ENCODE assay signal across 2 cellular contexts in the genomic region with DNA sequence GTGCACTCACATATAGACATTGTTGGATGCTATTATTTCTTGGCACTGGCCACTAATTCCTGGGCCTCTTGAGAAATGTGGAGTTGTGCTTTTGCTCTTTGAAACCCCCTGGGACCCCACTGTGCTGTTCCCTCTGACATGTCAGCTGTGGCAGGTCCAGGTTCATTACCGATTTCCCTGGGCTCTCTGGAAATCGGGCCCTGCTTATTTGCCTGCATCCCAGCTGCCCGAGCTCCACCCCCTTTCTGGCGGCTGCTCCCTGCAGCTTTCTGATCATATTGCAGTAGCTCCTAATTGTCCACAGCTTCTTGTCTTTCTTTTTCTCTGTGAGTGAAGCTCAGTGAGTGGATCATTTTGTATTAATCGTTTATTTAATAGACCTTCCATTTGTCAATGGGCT.
TF ChIP-seq lines count a peak whose summit lies in the region.

No MANE protein-coding gene starts in this region.

TF ChIP-seq in SK-N-SH, 30 proteins besides CTCF, POLR2A, EP300 and RAD21 (continued from another document):
- TF ChIP-seq, protein P1, sequence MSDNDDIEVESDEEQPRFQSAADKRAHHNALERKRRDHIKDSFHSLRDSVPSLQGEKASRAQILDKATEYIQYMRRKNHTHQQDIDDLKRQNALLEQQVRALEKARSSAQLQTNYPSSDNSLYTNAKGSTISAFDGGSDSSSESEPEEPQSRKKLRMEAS (IDR thresholded peaks at IDR 0.05; ENCODE audit: low read depth), result no peak
- TF ChIP-seq TEAD4 (IDR thresholded peaks at IDR 0.05; ENCODE audit: borderline replicate concordance, insufficient read depth) (no peak), EZH2phosphoT487 (IDR thresholded peaks at IDR 0.05; ENCODE audit: borderline replicate concordance, low read depth) (no peak), ELF1 (IDR thresholded peaks at IDR 0.05) (no peak), NRF1 (IDR thresholded peaks at IDR 0.05; ENCODE audit: low read depth, low read length) (no peak), RXRA (IDR thresholded peaks at IDR 0.05; ENCODE audit: borderline replicate concordance, low read depth) (no peak), RFX5 (IDR thresholded peaks at IDR 0.05; ENCODE audit: low read length) (no peak), JUND (IDR thresholded peaks at IDR 0.05) (no peak), GABPA (IDR thresholded peaks at IDR 0.05; ENCODE audit: low read depth) (no peak), SIN3A (IDR thresholded peaks at IDR 0.05; ENCODE audit: borderline replicate concordance, low read depth, low read length) (no peak), TAF1 (IDR thresholded peaks at IDR 0.05; ENCODE audit: borderline replicate concordance, low read depth, low read length) (no peak), MXI1 (IDR thresholded peaks at IDR 0.05; ENCODE audit: low read depth, low read length) (no peak)
- TF ChIP-seq, protein P2, sequence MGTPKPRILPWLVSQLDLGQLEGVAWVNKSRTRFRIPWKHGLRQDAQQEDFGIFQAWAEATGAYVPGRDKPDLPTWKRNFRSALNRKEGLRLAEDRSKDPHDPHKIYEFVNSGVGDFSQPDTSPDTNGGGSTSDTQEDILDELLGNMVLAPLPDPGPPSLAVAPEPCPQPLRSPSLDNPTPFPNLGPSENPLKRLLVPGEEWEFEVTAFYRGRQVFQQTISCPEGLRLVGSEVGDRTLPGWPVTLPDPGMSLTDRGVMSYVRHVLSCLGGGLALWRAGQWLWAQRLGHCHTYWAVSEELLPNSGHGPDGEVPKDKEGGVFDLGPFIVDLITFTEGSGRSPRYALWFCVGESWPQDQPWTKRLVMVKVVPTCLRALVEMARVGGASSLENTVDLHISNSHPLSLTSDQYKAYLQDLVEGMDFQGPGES (IDR thresholded peaks at IDR 0.05; ENCODE audit: low read depth, low read length), result no peak
- TF ChIP-seq, protein P3, sequence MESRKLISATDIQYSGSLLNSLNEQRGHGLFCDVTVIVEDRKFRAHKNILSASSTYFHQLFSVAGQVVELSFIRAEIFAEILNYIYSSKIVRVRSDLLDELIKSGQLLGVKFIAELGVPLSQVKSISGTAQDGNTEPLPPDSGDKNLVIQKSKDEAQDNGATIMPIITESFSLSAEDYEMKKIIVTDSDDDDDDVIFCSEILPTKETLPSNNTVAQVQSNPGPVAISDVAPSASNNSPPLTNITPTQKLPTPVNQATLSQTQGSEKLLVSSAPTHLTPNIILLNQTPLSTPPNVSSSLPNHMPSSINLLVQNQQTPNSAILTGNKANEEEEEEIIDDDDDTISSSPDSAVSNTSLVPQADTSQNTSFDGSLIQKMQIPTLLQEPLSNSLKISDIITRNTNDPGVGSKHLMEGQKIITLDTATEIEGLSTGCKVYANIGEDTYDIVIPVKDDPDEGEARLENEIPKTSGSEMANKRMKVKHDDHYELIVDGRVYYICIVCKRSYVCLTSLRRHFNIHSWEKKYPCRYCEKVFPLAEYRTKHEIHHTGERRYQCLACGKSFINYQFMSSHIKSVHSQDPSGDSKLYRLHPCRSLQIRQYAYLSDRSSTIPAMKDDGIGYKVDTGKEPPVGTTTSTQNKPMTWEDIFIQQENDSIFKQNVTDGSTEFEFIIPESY (IDR thresholded peaks at IDR 0.05; ENCODE audit: borderline replicate concordance, low read depth), result no peak
TF ChIP-seq in SK-N-SH: peak in this region for 0.

TF ChIP-seq in H1, 55 proteins besides CTCF, POLR2A, EP300 and RAD21 (continued from another document):
- TF ChIP-seq, protein P4, sequence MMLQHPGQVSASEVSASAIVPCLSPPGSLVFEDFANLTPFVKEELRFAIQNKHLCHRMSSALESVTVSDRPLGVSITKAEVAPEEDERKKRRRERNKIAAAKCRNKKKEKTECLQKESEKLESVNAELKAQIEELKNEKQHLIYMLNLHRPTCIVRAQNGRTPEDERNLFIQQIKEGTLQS (IDR thresholded peaks at IDR 0.05; ENCODE audit: insufficient read depth, low read depth, low read length), result no peak
- TF ChIP-seq SIX5 (IDR thresholded peaks at IDR 0.05; ENCODE audit: low read depth, low read length) (no peak), JUND (IDR thresholded peaks at IDR 0.05; ENCODE audit: low read length) (no peak), SIRT6 (IDR thresholded peaks at IDR 0.05; ENCODE audit: low read length) (no peak), NRF1 (IDR thresholded peaks at IDR 0.05; ENCODE audit: low read depth, low read length) (no peak), GABPA (IDR thresholded peaks at IDR 0.05; ENCODE audit: borderline replicate concordance, insufficient read depth, low read length) (no peak), HDAC6 (IDR thresholded peaks at IDR 0.05; ENCODE audit: low read depth, low read length) (no peak), BACH1 (IDR thresholded peaks at IDR 0.05; ENCODE audit: low read length) (no peak), RNF2 (IDR thresholded peaks at IDR 0.05; ENCODE audit: borderline replicate concordance, low read depth, low read length, missing control alignments, poor library complexity, severe bottlenecking) (no peak), POU5F1 (IDR thresholded peaks at IDR 0.05; ENCODE audit: low read depth, low read length) (no peak), RBBP5 (IDR thresholded peaks at IDR 0.05; ENCODE audit: borderline replicate concordance, low read depth, low read length) (no peak)
